ENCODE assay signal across 14 cellular contexts in genomic region chr9:106179181-106179580, GRCh38.
DNase-seq lines count a peak whose midpoint lies in the region; ATAC-seq and TF ChIP-seq lines count a peak whose summit lies in the region.
"Had no signal": no experiment of that assay in that cellular context is flagged by ENCODE, and none has a peak within 500 bp of the region (broad histone marks: within the 10 kb centered on the region; RNA-seq: fewer than 3 reads in every experiment).

No MANE protein-coding gene starts in this region.

- no peak for TF ChIP-seq POLR2A in transverse colon (IDR thresholded peaks at IDR 0.05)

- DNase-seq in SIG-M5 treated with dmso at 0.1 percent for 504 hours (lab: John Stamatoyannopoulos, UW; ENCODE audit: unreplicated experiment), result peak; percentile 16
- DNase-seq in SIG-M5 (lab: John Stamatoyannopoulos, UW), result no peak
- DNase-seq in left kidney (ENCODE audit: low read depth, low spot score), result peak; percentile 79
- peak; percentile 24 for DNase-seq in transverse colon
- no peak for DNase-seq in SHP77 treated with DMSO at 0.1 percent for 48 hours (lab: John Stamatoyannopoulos, UW)
- DNase-seq in coronary artery (ENCODE audit: low spot score), result no peak
- DNase-seq: BE2C; CD4-positive, alpha-beta memory T cell; DMS153; GM23248 had no signal

- no peaks in the 10 kb centered on the region for H3K9me3 ChIP-seq in transverse colon
- H3K9me3 ChIP-seq: BE2C had no signal

- TF ChIP-seq CTCF in VCaP (conservative IDR thresholded peaks at IDR 0.05) (no peak), transverse colon (IDR thresholded peaks at IDR 0.05) (no peak), coronary artery (IDR thresholded peaks at IDR 0.05) (no peak)

- peak overlapping the region; percentile 59 for H3K27ac ChIP-seq in VCaP
- H3K27ac ChIP-seq in transverse colon, result no peak overlapping the region
- H3K27ac ChIP-seq in coronary artery, result no peak overlapping the region
- H3K27ac ChIP-seq: C4-2B, GM23248 had no signal

- peaks cover 0 to 7% (median 1%) of the 10 kb centered on the region in 4 donors for H3K4me1 ChIP-seq in transverse colon
- H3K4me1 ChIP-seq: BE2C had no signal

- intact Hi-C loops in transverse colon (cut with DNase I; ENCODE audit: low total_unique reads), result no loop called here

- H3K4me3 ChIP-seq in transverse colon, result no peak overlapping the region
- H3K4me3 ChIP-seq in coronary artery, result no peak overlapping the region
- H3K4me3 ChIP-seq: GM23248 had no signal

- no peak for TF ChIP-seq EP300 in transverse colon (IDR thresholded peaks at IDR 0.05; ENCODE audit: low read depth)

- ATAC-seq in GM21723 (IDR thresholded peaks at IDR 0.05; ENCODE audit: unreplicated experiment), result no peak
- ATAC-seq: HCT116 had no signal

- WGBS in transverse colon (ENCODE audit: low coverage in 1 of 2), 2 donors, result 62% methylated on average over 3 of the region's 3 CpGs; no CpG with 5 or more reads in 1 of the 2 donors

- in situ Hi-C loops in transverse colon (cut with MboI; ENCODE audit: low pct_ligation_motif_present in 1 of 4, low pct_unique_long_range_greater_than_20kb in 1 of 4, low sequenced_read_pairs in 3 of 4), result no loop called here

- no peaks in the 10 kb centered on the region for H3K27me3 ChIP-seq in transverse colon
- H3K27me3 ChIP-seq: BE2C had no signal

- no peaks in the 10 kb centered on the region for H3K36me3 ChIP-seq in transverse colon
- H3K36me3 ChIP-seq: BE2C had no signal

Comparison
In these comparisons a context has a peak if more than half of its experiments do, and no peak if none do; other contexts are left out.
1. DNase-seq: peak in SIG-M5 treated with dmso at 0.1 percent for 504 hours (single experiment), left kidney (single experiment) and transverse colon (single experiment); none in SIG-M5 (single experiment), SHP77 treated with DMSO at 0.1 percent for 48 hours (single experiment) and coronary artery (single experiment).